34 cellular contexts compared by ENCODE assay signal in genomic region chr12:126108247-126108646, GRCh38.
"Had no signal": no experiment of that assay in that cellular context is flagged by ENCODE, and none has a peak within 500 bp of the region (broad histone marks: within the 10 kb centered on the region; RNA-seq: fewer than 3 reads in every experiment).

No MANE protein-coding gene starts in this region.

- H3K4me3 Mint-ChIP-seq: activated B cell treated with CpG ODN at 0.5 μM for 24 hours; activated CD8-positive, alpha-beta T cell treated with anti-CD3 and anti-CD28 coated beads for 36 hours; activated naive CD4-positive, alpha-beta T cell treated with anti-CD3 and anti-CD28 coated beads for 36 hours; activated naive CD4-positive, alpha-beta T cell treated with anti-CD3 and anti-CD28 coated beads, Interleukin-2, amount 50 U/mL, for 24 hours; activated naive CD8-positive, alpha-beta T cell treated with anti-CD3 and anti-CD28 coated beads for 36 hours; activated naive CD8-positive, alpha-beta T cell treated with anti-CD3 and anti-CD28 coated beads, Interleukin-2, amount 50 U/mL, for 24 hours; activated T-cell treated with anti-CD3 and anti-CD28 coated beads, Interleukin-2, amount 50 U/mL, for 4 hours; activated T-helper 17 cell treated with anti-CD3 and anti-CD28 coated beads, Interleukin-2, amount 50 U/mL, for 72 hours; dendritic cell treated with granulocyte-macrophage colony-stimulating factor and Interleukin-4, amounts not matched to agents 40 ng/mL and 50 ng/mL, for 4 days; effector memory CD8-positive, alpha-beta T cell; T-helper 17 cell; T-helper 2 cell treated with Interferon-gamma antibody and Interleukin-4, amounts not matched to agents 5 μg/mL and 100 μg/mL, for 36 hours had no signal

- H3K36me3 ChIP-seq: adrenal gland, colonic mucosa, esophagus squamous epithelium, gastroesophageal sphincter, heart right ventricle, WERI-Rb-1 had no signal

- H3K9me3 ChIP-seq: adrenal gland, body of pancreas, colonic mucosa, esophagus squamous epithelium, gastroesophageal sphincter, heart right ventricle had no signal

- DNase-seq: activated B cell treated with CpG ODN at 0.5 μM for 24 hours; activated CD4-positive, alpha-beta T cell treated with anti-CD3 and anti-CD28 coated beads, Interleukin-2, amount 50 U/mL, for 1 hour; activated CD4-positive, alpha-beta T cell treated with anti-CD3 and anti-CD28 coated beads, Interleukin-2, amount 50 U/mL, for 48 hours; activated CD8-positive, alpha-beta memory T cell treated with anti-CD3 and anti-CD28 coated beads for 24 hours; activated CD8-positive, alpha-beta T cell treated with anti-CD3 and anti-CD28 coated beads for 36 hours; activated effector memory CD4-positive, alpha-beta T cell treated with Interleukin-2 at 50 U/mL for 16 hours; activated naive CD4-positive, alpha-beta T cell treated with anti-CD3 and anti-CD28 coated beads for 36 hours; activated naive CD8-positive, alpha-beta T cell treated with anti-CD3 and anti-CD28 coated beads for 36 hours; activated naive CD8-positive, alpha-beta T cell treated with anti-CD3 and anti-CD28 coated beads, Interleukin-2, amount 50 U/mL, for 24 hours; activated T-cell treated with anti-CD3 and anti-CD28 coated beads, Interleukin-2, amount 50 U/mL, for 4 hours; adrenal gland; amygdala; aorta; body of pancreas; central memory CD4-positive, alpha-beta T cell; cerebellar nuclear complex; colonic mucosa; dorsolateral prefrontal cortex; effector CD4-positive, alpha-beta T cell; effector memory CD8-positive, alpha-beta T cell; esophagus squamous epithelium; foreskin melanocyte; heart right ventricle; T-helper 1 cell; T-helper 17 cell; T1000; WERI-Rb-1 had no signal

- H3K27ac Mint-ChIP-seq: activated B cell treated with CpG ODN at 0.5 μM for 24 hours; activated CD8-positive, alpha-beta T cell treated with anti-CD3 and anti-CD28 coated beads for 36 hours; activated naive CD4-positive, alpha-beta T cell treated with anti-CD3 and anti-CD28 coated beads for 36 hours; activated naive CD4-positive, alpha-beta T cell treated with anti-CD3 and anti-CD28 coated beads, Interleukin-2, amount 50 U/mL, for 24 hours; activated naive CD8-positive, alpha-beta T cell treated with anti-CD3 and anti-CD28 coated beads for 36 hours; activated naive CD8-positive, alpha-beta T cell treated with anti-CD3 and anti-CD28 coated beads, Interleukin-2, amount 50 U/mL, for 24 hours; activated T-helper 17 cell treated with anti-CD3 and anti-CD28 coated beads, Interleukin-2, amount 50 U/mL, for 72 hours; dendritic cell treated with granulocyte-macrophage colony-stimulating factor and Interleukin-4, amounts not matched to agents 40 ng/mL and 50 ng/mL, for 4 days; effector memory CD8-positive, alpha-beta T cell; T-helper 17 cell; T-helper 2 cell treated with Interferon-gamma antibody and Interleukin-4, amounts not matched to agents 5 μg/mL and 100 μg/mL, for 36 hours had no signal

- H3K9me3 Mint-ChIP-seq: activated B cell treated with CpG ODN at 0.5 μM for 24 hours; activated naive CD4-positive, alpha-beta T cell treated with anti-CD3 and anti-CD28 coated beads, Interleukin-2, amount 50 U/mL, for 24 hours; activated naive CD8-positive, alpha-beta T cell treated with anti-CD3 and anti-CD28 coated beads for 36 hours; activated T-cell treated with anti-CD3 and anti-CD28 coated beads, Interleukin-2, amount 50 U/mL, for 4 hours; activated T-helper 17 cell treated with anti-CD3 and anti-CD28 coated beads, Interleukin-2, amount 50 U/mL, for 72 hours; dendritic cell treated with granulocyte-macrophage colony-stimulating factor and Interleukin-4, amounts not matched to agents 40 ng/mL and 50 ng/mL, for 4 days had no signal

- H3K27ac ChIP-seq: adrenal gland, body of pancreas, colonic mucosa, dorsolateral prefrontal cortex, epithelial cell of prostate, esophagus squamous epithelium, gastroesophageal sphincter, heart right ventricle, WERI-Rb-1 had no signal

- ATAC-seq: activated CD4-positive, CD25-positive, alpha-beta regulatory T cell treated with anti-CD3 and anti-CD28 coated beads, Interleukin-2, amount 50 U/mL, for 24 hours; activated CD8-positive, alpha-beta T cell treated with anti-CD3 and anti-CD28 coated beads for 36 hours; activated naive CD8-positive, alpha-beta T cell treated with anti-CD3 and anti-CD28 coated beads, Interleukin-2, amount 50 U/mL, for 24 hours; activated T-cell treated with anti-CD3 and anti-CD28 coated beads, Interleukin-2, amount 50 U/mL, for 4 hours; activated T-helper 17 cell treated with anti-CD3 and anti-CD28 coated beads, Interleukin-2, amount 50 U/mL, for 72 hours; body of pancreas; effector memory CD8-positive, alpha-beta T cell; gastroesophageal sphincter; heart right ventricle; T-helper 17 cell had no signal

- H3K4me3 ChIP-seq: adrenal gland, body of pancreas, colonic mucosa, dorsolateral prefrontal cortex, esophagus squamous epithelium, gastroesophageal sphincter, heart right ventricle had no signal

- H3K27me3 ChIP-seq: adrenal gland, body of pancreas, colonic mucosa, dorsolateral prefrontal cortex, esophagus squamous epithelium had no signal

- H3K4me1 ChIP-seq: adrenal gland, body of pancreas, colonic mucosa, esophagus squamous epithelium, gastroesophageal sphincter, heart right ventricle had no signal

- H3K4me1 Mint-ChIP-seq: activated B cell treated with CpG ODN at 0.5 μM for 24 hours; activated naive CD4-positive, alpha-beta T cell treated with anti-CD3 and anti-CD28 coated beads, Interleukin-2, amount 50 U/mL, for 24 hours; activated naive CD8-positive, alpha-beta T cell treated with anti-CD3 and anti-CD28 coated beads for 36 hours; activated naive CD8-positive, alpha-beta T cell treated with anti-CD3 and anti-CD28 coated beads, Interleukin-2, amount 50 U/mL, for 24 hours; activated T-helper 17 cell treated with anti-CD3 and anti-CD28 coated beads, Interleukin-2, amount 50 U/mL, for 72 hours; T-helper 17 cell had no signal

- H3K27me3 Mint-ChIP-seq: activated B cell treated with CpG ODN at 0.5 μM for 24 hours; activated CD8-positive, alpha-beta T cell treated with anti-CD3 and anti-CD28 coated beads for 36 hours; activated naive CD4-positive, alpha-beta T cell treated with anti-CD3 and anti-CD28 coated beads, Interleukin-2, amount 50 U/mL, for 24 hours; activated naive CD8-positive, alpha-beta T cell treated with anti-CD3 and anti-CD28 coated beads for 36 hours; activated naive CD8-positive, alpha-beta T cell treated with anti-CD3 and anti-CD28 coated beads, Interleukin-2, amount 50 U/mL, for 24 hours; dendritic cell treated with granulocyte-macrophage colony-stimulating factor and Interleukin-4, amounts not matched to agents 40 ng/mL and 50 ng/mL, for 4 days; effector memory CD8-positive, alpha-beta T cell; T-helper 17 cell had no signal

- H3K36me3 Mint-ChIP-seq: activated naive CD4-positive, alpha-beta T cell treated with anti-CD3 and anti-CD28 coated beads, Interleukin-2, amount 50 U/mL, for 24 hours; activated naive CD8-positive, alpha-beta T cell treated with anti-CD3 and anti-CD28 coated beads for 36 hours had no signal
